ENCODE assay signal across 18 cellular contexts in the genomic region with DNA sequence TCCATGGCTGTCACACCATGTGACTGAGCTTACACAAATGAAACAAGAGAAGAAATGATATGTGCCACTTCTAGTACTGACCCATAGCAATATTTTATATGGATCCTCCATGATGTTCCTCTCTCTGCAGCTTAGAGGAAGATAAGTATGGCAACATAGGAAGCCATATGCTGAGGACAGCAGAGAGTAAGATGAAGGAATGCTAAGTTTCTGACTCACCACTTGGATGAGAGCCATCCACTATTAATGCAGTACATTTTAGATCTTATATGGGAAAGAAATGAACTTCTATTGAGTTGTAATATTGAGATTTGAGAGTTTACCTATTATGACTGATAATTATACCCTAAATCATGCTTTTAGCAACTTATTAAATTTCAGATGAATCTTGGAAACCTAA.
A peak's percentile ranks its signal among the peaks of the same experiment; 100 is the strongest.
DNase-seq lines count a peak whose midpoint lies in the region; TF ChIP-seq lines count a peak whose summit lies in the region.
"Had no signal": no experiment of that assay in that cellular context is flagged by ENCODE, and none has a peak within 500 bp of the region (broad histone marks: within the 10 kb centered on the region; RNA-seq: fewer than 3 reads in every experiment).

No MANE protein-coding gene starts in this region.

- H3K9me3 ChIP-seq in A673 (ENCODE audit: low read depth, low read length, poor library complexity, severe bottlenecking), result peaks cover 2% of the 10 kb centered on the region
- H3K9me3 ChIP-seq: Caco-2, SJCRH30 had no signal

- H3K27me3 ChIP-seq in A673 (replicated peaks; ENCODE audit: insufficient read depth, low read depth, low read length, poor library complexity), result no peaks in the 10 kb centered on the region
- H3K27me3 ChIP-seq: SJCRH30 had no signal

- H3K4me3 ChIP-seq in A673 (ENCODE audit: low read depth, low read length, poor library complexity, severe bottlenecking), result no peak overlapping the region
- H3K4me3 ChIP-seq: GM23338, SJCRH30 had no signal

- in situ Hi-C loops in GM13976 (cut with MboI; ENCODE audit: low sequenced_read_pairs, unreplicated experiment), result no loop called here

- POLR2A ChIA-PET in A673 (lab: Charles Lee; ENCODE audit: low non-redundant PET), result no interaction called here

- H3K27ac Mint-ChIP-seq in glutamatergic neuron (ENCODE audit: unreplicated experiment), result no peak overlapping the region
- H3K27ac Mint-ChIP-seq: CD14-positive monocyte, GM23338 had no signal

- H3K27me3 Mint-ChIP-seq in glutamatergic neuron (ENCODE audit: unreplicated experiment), result no peaks in the 10 kb centered on the region

- no peaks in the 10 kb centered on the region for H3K9me3 Mint-ChIP-seq in glutamatergic neuron (ENCODE audit: unreplicated experiment)

- intact Hi-C loops in A673 (cut with micrococcal nuclease; ENCODE audit: unreplicated experiment), result no loop called here

- H3K36me3 ChIP-seq in A673 (ENCODE audit: insufficient read depth, low read length, poor library complexity, severe bottlenecking), result no peaks in the 10 kb centered on the region
- H3K36me3 ChIP-seq: SJCRH30 had no signal

- H3K4me3 Mint-ChIP-seq in glutamatergic neuron (ENCODE audit: unreplicated experiment), result no peak overlapping the region
- H3K4me3 Mint-ChIP-seq: CD14-positive monocyte, GM23338 had no signal

- H3K27ac ChIP-seq in A673 (ENCODE audit: low read depth, low read length, poor library complexity, severe bottlenecking), result no peak overlapping the region
- H3K27ac ChIP-seq: SJCRH30 had no signal

- TF ChIP-seq RAD21 in Ishikawa (IDR thresholded peaks at IDR 0.05; ENCODE audit: low read depth), result no peak

- no peaks in the 10 kb centered on the region for H3K36me3 Mint-ChIP-seq in glutamatergic neuron (ENCODE audit: unreplicated experiment)
- H3K36me3 Mint-ChIP-seq: CD14-positive monocyte had no signal

- H3K4me1 Mint-ChIP-seq in glutamatergic neuron (ENCODE audit: low read depth, unreplicated experiment), result no peaks in the 10 kb centered on the region
- H3K4me1 Mint-ChIP-seq: CD14-positive monocyte, GM23338 had no signal

- TF ChIP-seq CTCF in A673 (conservative IDR thresholded peaks at IDR 0.05; ENCODE audit: low read depth, low read length) (no peak), GM13976 (IDR thresholded peaks at IDR 0.05; ENCODE audit: borderline replicate concordance, control extremely low read depth, extremely low read depth, insufficient read depth, missing control alignments) (no peak), glutamatergic neuron (IDR thresholded peaks at IDR 0.05; ENCODE audit: partially characterized antibody, unreplicated experiment) (no peak)

- TF ChIP-seq EP300 in Ishikawa (IDR thresholded peaks at IDR 0.05; ENCODE audit: borderline replicate concordance), result no peak

- BruUV-seq in A673 (replicated peaks; lab: Mats Ljungman, UMichigan), result no TSS peak

- CTCF ChIA-PET in A673 (lab: Charles Lee), result no interaction called here

- peak; percentile 16 for DNase-seq in A673 (ENCODE audit: low spot score)
- peak; percentile 1 for DNase-seq in astrocyte of the hippocampus (ENCODE audit: low read depth, low spot score)
- DNase-seq in foreskin melanocyte, result peak; percentile 3
- no peak for DNase-seq in GM13976 (ENCODE audit: low spot score)
- DNase-seq in glutamatergic neuron, result no peak
- DNase-seq in T-helper 9 cell, result no peak
- no peak for DNase-seq in NCI-H1105 (lab: John Stamatoyannopoulos, UW)
- DNase-seq: Caco-2, DMS79, GDM1, NCI-H1417, NCI-H1930, NCI-H2171, NCI-H510A treated with DMSO at 0.1 percent for 48 hours, SJCRH30 had no signal

- H3K4me1 ChIP-seq in A673 (ENCODE audit: insufficient read depth, low read length, poor library complexity, severe bottlenecking), result no peaks in the 10 kb centered on the region
- H3K4me1 ChIP-seq: Caco-2, SJCRH30 had no signal

TF ChIP-seq in Ishikawa, 13 proteins besides CTCF, POLR2A, EP300 and RAD21:
- TF ChIP-seq NFIC (IDR thresholded peaks at IDR 0.05) (0 out of 2 replicates have a peak, but pooled peaks have one; percentile 18), TAF1 (IDR thresholded peaks at IDR 0.05; ENCODE audit: low read depth) (no peak), YY1 (IDR thresholded peaks at IDR 0.05; ENCODE audit: low read depth) (no peak), EGR1 (IDR thresholded peaks at IDR 0.05) (no peak), CEBPB (IDR thresholded peaks at IDR 0.05) (no peak), FOXM1 (IDR thresholded peaks at IDR 0.05; ENCODE audit: borderline replicate concordance, low read depth) (no peak)
- TF ChIP-seq, protein P1, sequence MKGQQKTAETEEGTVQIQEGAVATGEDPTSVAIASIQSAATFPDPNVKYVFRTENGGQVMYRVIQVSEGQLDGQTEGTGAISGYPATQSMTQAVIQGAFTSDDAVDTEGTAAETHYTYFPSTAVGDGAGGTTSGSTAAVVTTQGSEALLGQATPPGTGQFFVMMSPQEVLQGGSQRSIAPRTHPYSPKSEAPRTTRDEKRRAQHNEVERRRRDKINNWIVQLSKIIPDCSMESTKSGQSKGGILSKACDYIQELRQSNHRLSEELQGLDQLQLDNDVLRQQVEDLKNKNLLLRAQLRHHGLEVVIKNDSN (IDR thresholded peaks at IDR 0.05), result no peak

Comparison
In these comparisons a context has a peak if more than half of its experiments do, and no peak if none do; other contexts are left out.
1. DNase-seq: peak in A673 (single experiment), astrocyte of the hippocampus (single experiment) and foreskin melanocyte (single experiment); none in GM13976 (single experiment), glutamatergic neuron (single experiment), T-helper 9 cell (single experiment) and NCI-H1105 (single experiment).